In the genomic region with DNA sequence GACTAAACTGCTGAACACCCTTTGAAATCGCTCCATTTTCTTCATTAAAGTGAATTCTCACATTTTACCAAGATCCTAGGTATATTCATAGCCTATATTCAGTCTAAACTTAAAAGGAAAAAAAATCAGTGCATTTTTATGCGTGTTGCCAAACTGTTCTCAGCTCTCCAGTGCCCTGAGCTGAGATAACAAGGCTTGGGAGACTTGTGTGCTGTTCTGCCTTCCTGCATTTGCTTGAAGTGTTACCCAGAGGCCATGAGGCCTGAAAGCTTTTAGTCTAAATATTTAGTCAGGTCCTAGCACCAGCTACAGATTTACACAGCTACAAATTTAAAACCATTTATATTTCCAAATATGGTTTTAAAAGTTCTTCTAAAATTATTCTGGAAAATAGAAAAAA, we compare ENCODE assay signal across 27 cellular contexts. TPM values are rescaled to one million over a fixed set of nuclear protein-coding genes. Genes with fewer than 3 reads are reported as not detected.
"Had no signal": no experiment of that assay in that cellular context is flagged by ENCODE, and none has a peak within 500 bp of the region (broad histone marks: within the 10 kb centered on the region; RNA-seq: fewer than 3 reads in every experiment).

No MANE protein-coding gene starts in this region.

- H3K27ac ChIP-seq: adrenal gland, breast epithelium, SJSA1, WERI-Rb-1 had no signal

- H3K4me1 ChIP-seq: adrenal gland, breast epithelium had no signal

- FAIRE-seq: K562, RCC 7860, TTC549 had no signal

- H3K36me3 ChIP-seq: adrenal gland, breast epithelium, SJSA1, WERI-Rb-1 had no signal

- H3K9me3 ChIP-seq: adrenal gland, breast epithelium, SJSA1 had no signal

- H3K4me3 ChIP-seq: adrenal gland, breast epithelium, K562, SJSA1 had no signal

- DNase-seq: activated CD4-positive, alpha-beta memory T cell treated with anti-CD3 and anti-CD28 coated beads, Interleukin-2, amount 10 ng/mL, durations not matched to agents 7 days and 5 days; activated CD4-positive, alpha-beta T cell treated with anti-CD3 and anti-CD28 coated beads for 36 hours; activated CD4-positive, alpha-beta T cell treated with anti-CD3 and anti-CD28 coated beads, Interleukin-2, amount 50 U/mL, for 1 hour; activated gamma-delta T cell treated with Interleukin-2 at 50 U/mL for 16 hours; activated naive CD4-positive, alpha-beta T cell treated with anti-CD3 and anti-CD28 coated beads, Interleukin-2, amount 10 ng/mL, durations not matched to agents 7 days and 5 days; activated naive CD8-positive, alpha-beta T cell treated with anti-CD3 and anti-CD28 coated beads for 36 hours; activated T-cell treated with anti-CD3 and anti-CD28 coated beads for 4 hours; activated T-cell treated with anti-CD3 and anti-CD28 coated beads, Interleukin-2, amount 50 U/mL, for 72 hours; adrenal gland; aorta; central memory CD4-positive, alpha-beta T cell; Karpas-422; NCI-H1105 treated with DMSO at 0.1 percent for 48 hours; NCI-H1436 treated with DMSO at 0.1 percent for 48 hours; NCI-H187; NCI-H2081 treated with DMSO at 0.1 percent for 48 hours; NCI-H446; SHP77; T-cell; T1000; WERI-Rb-1 had no signal

- ATAC-seq: activated CD4-positive, alpha-beta T cell treated with anti-CD3 and anti-CD28 coated beads for 36 hours; activated T-cell treated with anti-CD3 and anti-CD28 coated beads, Interleukin-2, amount 50 U/mL, for 72 hours; K562; T-cell had no signal

- H3K27me3 ChIP-seq: adrenal gland, breast epithelium, SJSA1 had no signal

RNA-seq across cellular contexts. Expression of a gene that starts 43.4 kb away (rescaled TPM):
- total RNA-seq: activated CD4-positive, alpha-beta memory T cell treated with anti-CD3 and anti-CD28 coated beads, Interleukin-2, amount 10 ng/mL, durations not matched to agents 7 days and 5 days; activated CD4-positive, alpha-beta T cell treated with anti-CD3 and anti-CD28 coated beads for 36 hours; activated CD8-positive, alpha-beta memory T cell treated with anti-CD3 and anti-CD28 coated beads for 36 hours; activated naive CD8-positive, alpha-beta T cell treated with anti-CD3 and anti-CD28 coated beads for 36 hours; activated T-cell treated with anti-CD3 and anti-CD28 coated beads, Interleukin-2, amount 50 U/mL, for 72 hours; adrenal gland; breast epithelium; K562; SJSA1 had no signal
